8 cellular contexts compared by ENCODE assay signal in the genomic region with DNA sequence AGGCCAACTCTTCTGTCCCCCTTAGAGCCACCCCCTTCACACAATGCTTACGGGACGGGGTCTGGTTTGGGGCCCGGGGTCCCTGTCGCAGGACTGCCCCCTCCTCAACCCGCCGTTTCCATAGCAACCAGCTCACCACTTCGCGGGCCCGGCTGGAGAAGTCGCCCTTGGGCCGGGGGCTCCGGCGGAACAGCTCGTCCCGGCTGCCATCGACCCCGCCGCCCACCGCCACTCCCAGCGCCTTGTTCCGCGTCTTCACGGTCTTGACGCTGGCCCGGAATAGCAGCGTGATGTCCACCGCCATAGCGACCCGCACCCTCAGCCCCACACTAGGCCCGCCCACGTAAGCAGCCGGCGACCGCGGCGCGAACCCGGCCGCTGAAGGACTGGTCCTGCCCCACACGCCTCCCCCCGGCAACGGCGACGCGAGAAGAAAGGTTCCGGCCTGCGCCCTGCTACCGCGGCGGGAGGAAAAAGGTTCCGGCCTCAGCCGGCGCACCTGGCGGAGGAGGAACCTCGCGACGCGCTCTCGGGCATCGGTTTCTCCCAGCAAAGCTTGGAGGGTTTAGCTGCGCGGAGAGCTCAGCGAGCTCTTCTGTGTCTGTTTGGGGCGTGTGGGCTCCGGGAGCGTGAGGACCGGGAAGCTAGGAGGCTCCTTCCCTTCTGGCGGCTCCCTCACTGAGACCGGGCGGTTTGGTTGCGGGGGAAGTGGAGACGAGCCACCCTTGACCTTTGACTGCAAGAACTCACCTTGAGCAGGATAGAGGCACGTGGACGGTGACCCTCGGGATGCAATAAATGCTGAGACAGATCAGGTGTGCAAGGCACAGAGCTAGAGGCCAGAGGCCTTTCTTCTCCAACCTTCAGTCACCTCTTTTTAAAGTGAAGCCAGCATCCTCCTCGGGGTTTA. TPM values are rescaled to one million over a fixed set of nuclear protein-coding genes. Genes with fewer than 3 reads are reported as not detected.
A peak's percentile ranks its signal among the peaks of the same experiment; 100 is the strongest.
DNase-seq lines count a peak whose midpoint lies in the region; ATAC-seq and TF ChIP-seq lines count a peak whose summit lies in the region.

A gene (minus strand): TSS at position 388 of the 910 bp plus-strand sequence. CDS start 84 bp downstream, at position 304.

- H3K27me3 Mint-ChIP-seq in activated B cell treated with CpG ODN at 0.5 μM for 24 hours (no peaks in the 10 kb centered on the region), immature natural killer cell (ENCODE audit: low read depth in 3 of 3) (peaks cover 2 to 13% (median 3%) of the 10 kb centered on the region in 3 donors)

- POLR2A ChIA-PET in AG04450 (lab: Yijun Ruan, JAX), result interaction anchor here (0.6 to 1.4 kb wide), 5 partner anchors 13 to 1232 kb away, joined by 3 to 8 read pairs (median 3); no protein-coding TSS in a partner anchor
- POLR2A ChIA-PET in activated B cell treated with CpG ODN at 0.5 μM for 24 hours (lab: Charles Lee), result interaction anchor here (0.5 to 2.5 kb wide), 9 partner anchors 10 to 402 kb away, joined by 3 to 32 read pairs (median 5); a partner anchor contains a TSS

- ATAC-seq in GM18870 (IDR thresholded peaks at IDR 0.05; ENCODE audit: unreplicated experiment), result peak; percentile 77
- ATAC-seq in HG03108 (IDR thresholded peaks at IDR 0.05; ENCODE audit: unreplicated experiment), result peak; percentile 91
- peak; percentile 95 for ATAC-seq in activated B cell treated with CpG ODN at 0.5 μM for 24 hours (ENCODE audit: low read depth)

- peak within 1 kb of the TSS; percentile 90 for H3K4me3 Mint-ChIP-seq in activated B cell treated with CpG ODN at 0.5 μM for 24 hours
- peak within 1 kb of the TSS; percentile 97 to 99 (median 98) for H3K4me3 Mint-ChIP-seq in immature natural killer cell

- TF ChIP-seq CTCF in AG04450 (IDR thresholded peaks at IDR 0.05; ENCODE audit: low read depth, low read length), result no peak
- no peak for TF ChIP-seq CTCF in activated B cell treated with CpG ODN at 0.5 μM for 24 hours (IDR thresholded peaks at IDR 0.05)
- no peak for TF ChIP-seq CTCF in cardiac fibroblast (IDR thresholded peaks at IDR 0.05; ENCODE audit: low read depth, low read length)

- H3K36me3 Mint-ChIP-seq in activated B cell treated with CpG ODN at 0.5 μM for 24 hours (ENCODE audit: low read depth) (peaks cover 21% of the 10 kb centered on the region), immature natural killer cell (peaks cover under 1 to 12% (median 7%) of the 10 kb centered on the region in 3 donors)

- peaks cover 42% of the 10 kb centered on the region for H3K4me1 Mint-ChIP-seq in activated B cell treated with CpG ODN at 0.5 μM for 24 hours
- peaks cover 46 to 78% of the 10 kb centered on the region in 2 donors for H3K4me1 Mint-ChIP-seq in immature natural killer cell

- H3K27ac ChIP-seq in AG04450 (ENCODE audit: low read depth, low read length), result peak within 1 kb of the TSS; percentile 88

- intact Hi-C loops in activated B cell treated with CpG ODN at 0.5 μM for 24 hours (cut with micrococcal nuclease), result loop anchor here (1.0 to 5.0 kb wide), 5 partner anchors 18 to 295 kb away; a partner anchor contains a TSS

- H3K27ac Mint-ChIP-seq in activated B cell treated with CpG ODN at 0.5 μM for 24 hours, result peak within 1 kb of the TSS; percentile 88
- H3K27ac Mint-ChIP-seq in immature natural killer cell, result peak within 1 kb of the TSS; percentile 94 to 99 (median 97)

- no peaks in the 10 kb centered on the region for H3K27me3 ChIP-seq in AG04450 (ENCODE audit: control insufficient read depth, insufficient read depth, low read length)

- no peaks in the 10 kb centered on the region for H3K9me3 Mint-ChIP-seq in activated B cell treated with CpG ODN at 0.5 μM for 24 hours
- no peaks in the 10 kb centered on the region for H3K9me3 Mint-ChIP-seq in immature natural killer cell

- H3K9me3 ChIP-seq in AG04450 (ENCODE audit: control insufficient read depth, insufficient read depth, low read length), result no peaks in the 10 kb centered on the region; the same call in 1 of the 2 replicates

- peak within 1 kb of the TSS; percentile 94 for H3K4me3 ChIP-seq in AG04450 (ENCODE audit: low read depth, low read length)
- peak within 1 kb of the TSS; percentile 89 to 95 for H3K4me3 ChIP-seq in cardiac fibroblast (replicated peaks in 1 of 2; ENCODE audit: low read depth in 2 of 2, low read length in 2 of 2)

- DNase-seq in AG04450 (ENCODE audit: low read depth, low spot score), result peak; percentile 71
- DNase-seq in NCI-H2227 (lab: John Stamatoyannopoulos, UW; ENCODE audit: unreplicated experiment), result peak; percentile 90
- DNase-seq in activated B cell treated with CpG ODN at 0.5 μM for 24 hours, result peak; percentile 92
- peak; percentile 87 to 91 for DNase-seq in cardiac fibroblast (ENCODE audit: low read depth in 2 of 2)
- peak; percentile 83 to 87 (median 85) for DNase-seq in immature natural killer cell
- peak; percentile 85 to 86 for DNase-seq in stimulated activated CD4-positive, alpha-beta T cell treated with anti-CD3 and anti-CD28 coated beads, Interleukin-12 subunit alpha, Interleukin-12 subunit beta, amount 100 ng/mL, for 24 hours (ENCODE audit: low read depth in 2 of 2)

- CTCF ChIA-PET in AG04450 (lab: Charles Lee) (interaction anchor here (1.7 to 2.1 kb wide), 2 partner anchors 23 to 33 kb away, joined by 6 to 10 read pairs; no protein-coding TSS in a partner anchor), activated B cell treated with CpG ODN at 0.5 μM for 24 hours (lab: Charles Lee) (interaction anchor here (1.0 to 1.6 kb wide), 4 partner anchors 23 to 35 kb away, joined by 3 to 4 read pairs (median 3); no protein-coding TSS in a partner anchor)

RNA-seq across cellular contexts. Expression of the gene that starts here (rescaled TPM):
- polyA plus RNA-seq in AG04450 (2011; rRNA removed) (23.9 and 27.0 TPM in 2 replicates), immature natural killer cell (10 to 100 TPM; 22.5 to 26.6 (median 23.3) TPM)
- polyA minus RNA-seq in AG04450 (2011; rRNA and poly(A)+ RNA removed), result 19.6 and 24.4 TPM in 2 replicates
- 27.1 and 27.3 TPM in 2 replicates for total RNA-seq in activated B cell treated with CpG ODN at 0.5 μM for 24 hours

Comparison
In these comparisons a context has a peak if more than half of its experiments do, and no peak if none do; other contexts are left out.
1. Peak in every context shown above with its lines: DNase-seq, ATAC-seq, H3K4me3 ChIP-seq and H3K27ac ChIP-seq.